Comparison of ENCODE assay signal across 18 cellular contexts in the genomic region with DNA sequence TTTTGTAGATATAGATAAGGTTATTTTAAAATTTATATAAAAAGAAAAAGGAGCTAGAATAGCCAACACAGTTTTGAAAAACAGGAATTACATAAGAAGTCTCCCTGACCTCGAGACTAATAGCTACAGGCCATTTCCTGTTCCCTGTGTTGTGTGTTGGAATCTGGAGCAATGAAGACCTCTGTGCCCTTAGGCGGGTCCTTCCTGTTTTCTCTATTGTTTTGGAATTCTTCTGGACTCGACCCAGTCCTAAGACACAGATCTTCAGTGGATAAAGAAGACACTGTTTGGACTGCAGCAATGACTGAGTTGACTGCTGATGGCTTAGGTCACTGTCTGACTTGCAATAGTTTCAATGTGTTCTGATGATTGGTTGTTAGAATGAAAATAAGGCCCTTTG. TPM values are rescaled to one million over a fixed set of nuclear protein-coding genes. Genes with fewer than 3 reads are reported as not detected.
A peak's percentile ranks its signal among the peaks of the same experiment; 100 is the strongest.
DNase-seq lines count a peak whose midpoint lies in the region; ATAC-seq, FAIRE-seq and TF ChIP-seq lines count a peak whose summit lies in the region.
"Had no signal": no experiment of that assay in that cellular context is flagged by ENCODE, and none has a peak within 500 bp of the region (broad histone marks: within the 10 kb centered on the region; RNA-seq: fewer than 3 reads in every experiment).

No MANE protein-coding gene starts in this region.

- no peaks in the 10 kb centered on the region for H4K20me1 ChIP-seq in HepG2 (ENCODE audit: insufficient read depth, low read length)

- peaks cover 6% of the 10 kb centered on the region for H3K4me1 Mint-ChIP-seq in endothelial cell (ENCODE audit: unreplicated experiment)

- no peak overlapping the region for H3K4me3 Mint-ChIP-seq in endothelial cell (ENCODE audit: unreplicated experiment)
- H3K4me3 Mint-ChIP-seq: HFFc6 had no signal

- intact Hi-C loops in left ventricle myocardium inferior (cut with micrococcal nuclease) = no loop called here
- intact Hi-C loops in HepG2 (cut with micrococcal nuclease; ENCODE audit: unreplicated experiment) = no loop called here

- peaks cover 14% of the 10 kb centered on the region for H3K4me1 ChIP-seq in left ventricle myocardium inferior
- H3K4me1 ChIP-seq in right atrium auricular region = no peaks in the 10 kb centered on the region
- H3K4me1 ChIP-seq in HepG2 (ENCODE audit: insufficient read depth, low read length) = peaks cover 23% of the 10 kb centered on the region

- no peak for TF ChIP-seq EP300 in HepG2 (IDR thresholded peaks at IDR 0.05; ENCODE audit: low read depth in 2 of 2, low read length in 2 of 2)
- TF ChIP-seq EP300 in HepG2 (CRISPR knock-in tag; IDR thresholded peaks at IDR 0.05; ENCODE audit: borderline replicate concordance) = no peak

- no peak for TF ChIP-seq RAD21 in HepG2 (CRISPR knock-in tag; IDR thresholded peaks at IDR 0.05)

- H3K36me3 ChIP-seq in left ventricle myocardium inferior (no peaks in the 10 kb centered on the region), right atrium auricular region (no peaks in the 10 kb centered on the region), HepG2 (replicated peaks in 1 of 2; ENCODE audit: control insufficient read depth in 1 of 2, insufficient read depth in 2 of 2, low read length in 2 of 2) (no peaks in the 10 kb centered on the region)

- 0% methylated on average over 3 of the region's 3 CpGs for WGBS in HepG2 (ENCODE audit: low lambda C conversion rate)

- H3K9me3 ChIP-seq in left ventricle myocardium inferior (replicated peaks) (peaks cover 12% of the 10 kb centered on the region), right atrium auricular region (peaks cover 0 to 15% of the 10 kb centered on the region in 2 donors), HepG2 (ENCODE audit: low read length) (peaks cover 11% of the 10 kb centered on the region)

- H3K27ac ChIP-seq in left ventricle myocardium inferior (replicated peaks) (peak overlapping the region; percentile 60), right atrium auricular region (peak overlapping the region in 1 of 2 donors; percentile 15), HepG2 (ENCODE audit: extremely low read length, insufficient read depth, low read length) (no peak overlapping the region)
- H3K27ac ChIP-seq: KMS-11 had no signal

- no peak for TF ChIP-seq POLR2A in HepG2 (IDR thresholded peaks at IDR 0.05; ENCODE audit: insufficient read depth in 1 of 2, low read depth in 2 of 2, low read length in 2 of 2)

- H3K4me3 ChIP-seq in left ventricle myocardium inferior = no peak overlapping the region
- no peak overlapping the region for H3K4me3 ChIP-seq in right atrium auricular region
- H3K4me3 ChIP-seq in HepG2 (replicated peaks in 1 of 3; ENCODE audit: insufficient read depth in 1 of 3, low read depth in 2 of 3, low read length in 3 of 3) = no peak overlapping the region

- peak; percentile 15 for FAIRE-seq in HepG2 (lab: Jason Lieb, UNC)
- FAIRE-seq: H1 had no signal

- no TSS peak for BruUV-seq in HepG2 (replicated peaks; lab: Mats Ljungman, UMichigan)

- H3K9ac ChIP-seq in HepG2 (ENCODE audit: insufficient read depth, low read depth, low read length) = no peak overlapping the region
- H3K9ac ChIP-seq: KMS-11 had no signal

- CTCF ChIA-PET in HepG2 (lab: Yijun Ruan, JAX; ENCODE audit: low intra/inter-chr PET ratio, low total read pairs) = no interaction called here

- H3K27me3 Mint-ChIP-seq in endothelial cell (ENCODE audit: unreplicated experiment) = no peaks in the 10 kb centered on the region

- H3K36me3 Mint-ChIP-seq in endothelial cell (ENCODE audit: low read depth, unreplicated experiment) = peaks cover 3% of the 10 kb centered on the region

- H3K79me2 ChIP-seq in HepG2 (ENCODE audit: insufficient read depth, low read length) = no peaks in the 10 kb centered on the region

- no peak for ATAC-seq in HepG2
- ATAC-seq in GM21576 (IDR thresholded peaks at IDR 0.05; ENCODE audit: unreplicated experiment) = no peak
- no peak for ATAC-seq in HG03135 (IDR thresholded peaks at IDR 0.05; ENCODE audit: unreplicated experiment)
- ATAC-seq: Panc1 had no signal

- no peak overlapping the region for H3K4me2 ChIP-seq in HepG2 (ENCODE audit: low read depth, low read length)
- H3K4me2 ChIP-seq: KMS-11 had no signal

- POLR2A ChIA-PET in HepG2 (lab: Yijun Ruan, JAX) = no interaction called here

- DNase-seq in left ventricle myocardium inferior (no peak), right atrium auricular region (ENCODE audit: low spot score) (no peak), endothelial cell (ENCODE audit: low spot score) (no peak), HepG2 (ENCODE audit: low spot score) (peak; percentile 26), amygdala (lab: John Stamatoyannopoulos, UW) (no peak), NCI-H446 (lab: John Stamatoyannopoulos, UW) (no peak)
- DNase-seq: AML-193, GF-D8, HFFc6, MM.1S, NCI-H1105, NCI-H187, SHP77 treated with DMSO at 0.1 percent for 48 hours had no signal

- TF ChIP-seq CTCF in left ventricle myocardium inferior (IDR thresholded peaks at IDR 0.05; ENCODE audit: borderline replicate concordance) (no peak), right atrium auricular region (IDR thresholded peaks at IDR 0.05) (no peak), endothelial cell (IDR thresholded peaks at IDR 0.05; ENCODE audit: unreplicated experiment) (no peak), HepG2 (CRISPR knock-in tag; IDR thresholded peaks at IDR 0.05) (no peak)

- peak overlapping the region; percentile 48 for H3K27ac Mint-ChIP-seq in endothelial cell (ENCODE audit: unreplicated experiment)
- H3K27ac Mint-ChIP-seq: HFFc6 had no signal

- no peaks in the 10 kb centered on the region for H3K27me3 ChIP-seq in left ventricle myocardium inferior (ENCODE audit: low read depth)
- H3K27me3 ChIP-seq in right atrium auricular region = no peaks in the 10 kb centered on the region
- H3K27me3 ChIP-seq in HepG2 (ENCODE audit: control insufficient read depth in 1 of 2, insufficient read depth in 2 of 2, low read length in 2 of 2) = no peaks in the 10 kb centered on the region; a peak in 1 of 5 replicates

- no peak overlapping the region for H2AFZ ChIP-seq in HepG2 (ENCODE audit: low read length)

- in situ Hi-C loops in HepG2 (cut with HindIII; ENCODE audit: extremely low pct_ligation_motif_present, low pct_unique_long_range_greater_than_20kb) = no loop called here

- no peaks in the 10 kb centered on the region for H3K9me3 Mint-ChIP-seq in endothelial cell (ENCODE audit: unreplicated experiment)
- H3K9me3 Mint-ChIP-seq: HFFc6 had no signal

RNA-seq across cellular contexts. Expression of a gene that starts 26.2 kb away (rescaled TPM):
- total RNA-seq in left ventricle myocardium inferior = 10.7 TPM
- total RNA-seq in right atrium auricular region = 1 to 10 TPM; 1.9 to 3.4 TPM
- 28.3 TPM for total RNA-seq in endothelial cell (ENCODE audit: unreplicated experiment)
- total RNA-seq in HepG2 (2016; rRNA removed; fragmentation: Illumina TruSeq; extraction: Trizol) = 77.2 and 94.7 TPM in 2 replicates
- total RNA-seq in HepG2 (2016; cell fraction: cytosol; rRNA removed; fragmentation: Illumina TruSeq; extraction: Trizol; ENCODE audit: low read depth) = 26.9 and 33.1 TPM in 2 replicates
- total RNA-seq in HepG2 (2016; cell fraction: insoluble cytoplasmic fraction; rRNA removed; fragmentation: Illumina TruSeq; extraction: Trizol) = 81.2 and 98.9 TPM in 2 replicates
- total RNA-seq in HepG2 (2016; cell fraction: membrane; rRNA removed; fragmentation: Illumina TruSeq; extraction: Trizol) = 44.1 and 49.3 TPM in 2 replicates
- 43.9 and 45.5 TPM in 2 replicates for total RNA-seq in HepG2 (2016; cell fraction: nucleus; rRNA removed; fragmentation: Illumina TruSeq; extraction: Trizol)
- polyA plus RNA-seq in HepG2 (2011; rRNA removed) = 24.3 and 31.7 TPM in 2 replicates
- 12.6 and 12.9 TPM in 2 replicates for polyA plus RNA-seq in HepG2 (2011; cell fraction: cytosol; rRNA removed)
- 5.8 TPM in 2 replicates for polyA plus RNA-seq in HepG2 (2011; cell fraction: nucleus; rRNA removed)
- polyA plus RNA-seq in HepG2 (2012) = 42.8 and 62.0 TPM in 2 replicates
- polyA plus RNA-seq in HepG2 (2016; cell fraction: cytosol; fragmentation: Illumina TruSeq; extraction: Trizol; ENCODE audit: low read depth) = 44.6 and 58.9 TPM in 2 replicates
- polyA plus RNA-seq in HepG2 (2016; cell fraction: insoluble cytoplasmic fraction; fragmentation: Illumina TruSeq; extraction: Trizol; ENCODE audit: low read depth) = 161 and 181 TPM in 2 replicates
- 62.3 and 79.4 TPM in 2 replicates for polyA plus RNA-seq in HepG2 (2016; cell fraction: membrane; fragmentation: Illumina TruSeq; extraction: Trizol; ENCODE audit: low read depth)
- 67.6 and 85.9 TPM in 2 replicates for polyA plus RNA-seq in HepG2 (2016; cell fraction: nucleus; fragmentation: Illumina TruSeq; extraction: Trizol; ENCODE audit: insufficient read depth, low read depth)
- 6.8 and 8.3 TPM in 2 replicates for polyA minus RNA-seq in HepG2 (2011; rRNA and poly(A)+ RNA removed; ENCODE audit: low replicate concordance)
- 5.1 and 7.6 TPM in 2 replicates for polyA minus RNA-seq in HepG2 (2011; cell fraction: cytosol; rRNA and poly(A)+ RNA removed)
- 24.0 and 29.7 TPM in 2 replicates for polyA minus RNA-seq in HepG2 (2011; cell fraction: nucleus; rRNA and poly(A)+ RNA removed)

RNA-seq across cellular contexts. Expression of a gene that starts 57.4 kb away (rescaled TPM):
- total RNA-seq in left ventricle myocardium inferior (0.22 TPM), right atrium auricular region (not detected), endothelial cell (ENCODE audit: unreplicated experiment) (not detected), HepG2 (2016; rRNA removed; fragmentation: Illumina TruSeq; extraction: Trizol) (0.18 and 0.24 TPM in 2 replicates)
- 0.10 and 0.18 TPM in 2 replicates for total RNA-seq in HepG2 (2016; cell fraction: cytosol; rRNA removed; fragmentation: Illumina TruSeq; extraction: Trizol; ENCODE audit: low read depth)
- total RNA-seq in HepG2 (2016; cell fraction: insoluble cytoplasmic fraction; rRNA removed; fragmentation: Illumina TruSeq; extraction: Trizol) = 0.18 and 0.22 TPM in 2 replicates
- total RNA-seq in HepG2 (2016; cell fraction: membrane; rRNA removed; fragmentation: Illumina TruSeq; extraction: Trizol) = 0.24 and 0.53 TPM in 2 replicates
- 0.22 and 0.31 TPM in 2 replicates for total RNA-seq in HepG2 (2016; cell fraction: nucleus; rRNA removed; fragmentation: Illumina TruSeq; extraction: Trizol)
- 0.30 and 0.32 TPM in 2 replicates for polyA plus RNA-seq in HepG2 (2011; rRNA removed)
- polyA plus RNA-seq in HepG2 (2011; cell fraction: cytosol; rRNA removed) = 0.13 and 0.35 TPM in 2 replicates
- polyA plus RNA-seq in HepG2 (2011; cell fraction: nucleus; rRNA removed) = 0.13 and 0.17 TPM in 2 replicates
- polyA plus RNA-seq in HepG2 (2012) = 0.36 and 0.39 TPM in 2 replicates
- polyA plus RNA-seq in HepG2 (2016; cell fraction: cytosol; fragmentation: Illumina TruSeq; extraction: Trizol; ENCODE audit: low read depth) = 0.05 and 0.08 TPM in 2 replicates
- polyA plus RNA-seq in HepG2 (2016; cell fraction: insoluble cytoplasmic fraction; fragmentation: Illumina TruSeq; extraction: Trizol; ENCODE audit: low read depth) = 0.29 and 0.36 TPM in 2 replicates
- polyA plus RNA-seq in HepG2 (2016; cell fraction: membrane; fragmentation: Illumina TruSeq; extraction: Trizol; ENCODE audit: low read depth) = 0.17 and 0.19 TPM in 2 replicates
- polyA plus RNA-seq in HepG2 (2016; cell fraction: nucleus; fragmentation: Illumina TruSeq; extraction: Trizol; ENCODE audit: insufficient read depth, low read depth) = 0.35 and 0.41 TPM in 2 replicates
- polyA minus RNA-seq in HepG2 (2011; rRNA and poly(A)+ RNA removed; ENCODE audit: low replicate concordance) = 0.16 TPM in 1 of 2 replicates, not detected in the other
- polyA minus RNA-seq in HepG2 (2011; cell fraction: cytosol; rRNA and poly(A)+ RNA removed) = 0.35 TPM in 1 of 2 replicates, not detected in the other
- 0.26 and 1.1 TPM in 2 replicates for polyA minus RNA-seq in HepG2 (2011; cell fraction: nucleus; rRNA and poly(A)+ RNA removed)
- total RNA-seq: H1, HFFc6 had no signal
- polyA plus RNA-seq: H1 had no signal

RNA-seq across cellular contexts. Expression of a gene that starts 58.1 kb away (rescaled TPM):
- total RNA-seq in left ventricle myocardium inferior = 0.47 TPM
- total RNA-seq in right atrium auricular region = 1 to 10 TPM in 1 of 2 donors, under 1 TPM in 1; 0.63 to 1.3 TPM
- total RNA-seq in endothelial cell (ENCODE audit: unreplicated experiment) = not detected
- total RNA-seq in HepG2 (2016; rRNA removed; fragmentation: Illumina TruSeq; extraction: Trizol) = 6.2 and 6.5 TPM in 2 replicates
- total RNA-seq in HepG2 (2016; cell fraction: cytosol; rRNA removed; fragmentation: Illumina TruSeq; extraction: Trizol; ENCODE audit: low read depth) = 0.91 and 1.2 TPM in 2 replicates
- 6.5 and 6.7 TPM in 2 replicates for total RNA-seq in HepG2 (2016; cell fraction: insoluble cytoplasmic fraction; rRNA removed; fragmentation: Illumina TruSeq; extraction: Trizol)
- 2.3 and 2.7 TPM in 2 replicates for total RNA-seq in HepG2 (2016; cell fraction: membrane; rRNA removed; fragmentation: Illumina TruSeq; extraction: Trizol)
- 4.1 and 7.2 TPM in 2 replicates for total RNA-seq in HepG2 (2016; cell fraction: nucleus; rRNA removed; fragmentation: Illumina TruSeq; extraction: Trizol)
- 29.6 and 31.5 TPM in 2 replicates for polyA plus RNA-seq in HepG2 (2011; rRNA removed)
- 16.5 and 18.2 TPM in 2 replicates for polyA plus RNA-seq in HepG2 (2011; cell fraction: cytosol; rRNA removed)
- polyA plus RNA-seq in HepG2 (2011; cell fraction: nucleus; rRNA removed) = 119 and 127 TPM in 2 replicates
- polyA plus RNA-seq in HepG2 (2012) = 21.2 and 31.4 TPM in 2 replicates
- polyA plus RNA-seq in HepG2 (2016; cell fraction: cytosol; fragmentation: Illumina TruSeq; extraction: Trizol; ENCODE audit: low read depth) = 0.93 and 1.1 TPM in 2 replicates
- 6.7 and 6.9 TPM in 2 replicates for polyA plus RNA-seq in HepG2 (2016; cell fraction: insoluble cytoplasmic fraction; fragmentation: Illumina TruSeq; extraction: Trizol; ENCODE audit: low read depth)
- 1.9 and 2.6 TPM in 2 replicates for polyA plus RNA-seq in HepG2 (2016; cell fraction: membrane; fragmentation: Illumina TruSeq; extraction: Trizol; ENCODE audit: low read depth)
- polyA plus RNA-seq in HepG2 (2016; cell fraction: nucleus; fragmentation: Illumina TruSeq; extraction: Trizol; ENCODE audit: insufficient read depth, low read depth) = 16.1 and 17.7 TPM in 2 replicates
- 1.8 and 25.6 TPM in 2 replicates for polyA minus RNA-seq in HepG2 (2011; rRNA and poly(A)+ RNA removed; ENCODE audit: low replicate concordance)
- polyA minus RNA-seq in HepG2 (2011; cell fraction: cytosol; rRNA and poly(A)+ RNA removed) = 8.2 and 13.4 TPM in 2 replicates
- 15.7 and 18.8 TPM in 2 replicates for polyA minus RNA-seq in HepG2 (2011; cell fraction: nucleus; rRNA and poly(A)+ RNA removed)
- total RNA-seq: H1 had no signal
